10 cellular contexts compared by ENCODE assay signal in genomic region chr12:91023326-91024004, GRCh38. TPM values are rescaled to one million over a fixed set of nuclear protein-coding genes. Genes with fewer than 3 reads are reported as not detected.
DNase-seq lines count a peak whose midpoint lies in the region; ATAC-seq, FAIRE-seq and TF ChIP-seq lines count a peak whose summit lies in the region.
"Had no signal": no experiment of that assay in that cellular context is flagged by ENCODE, and none has a peak within 500 bp of the region (broad histone marks: within the 10 kb centered on the region; RNA-seq: fewer than 3 reads in every experiment).

No MANE protein-coding gene starts in this region.

- TF ChIP-seq CTCF in natural killer cell (IDR thresholded peaks at IDR 0.05) = no peak

- no peaks in the 10 kb centered on the region for H3K36me3 Mint-ChIP-seq in natural killer cell

- no peak overlapping the region for H3K4me3 Mint-ChIP-seq in natural killer cell

- H3K27ac Mint-ChIP-seq in natural killer cell = no peak overlapping the region

- peak; percentile 40 for DNase-seq in SW480 (ENCODE audit: low spot score)
- no peak for DNase-seq in natural killer cell
- no peak for DNase-seq in GM19239 (ENCODE audit: insufficient read length, low spot score)
- DNase-seq in DMS153 treated with DMSO at 0.1 percent for 48 hours (lab: John Stamatoyannopoulos, UW; ENCODE audit: unreplicated experiment) = no peak
- DNase-seq: NCI-H1092 had no signal

- no peak for FAIRE-seq in GM19239 (lab: Jason Lieb, UNC)

- ATAC-seq in GM18867 (IDR thresholded peaks at IDR 0.05; ENCODE audit: unreplicated experiment) (peak; percentile 83), HG03066 (IDR thresholded peaks at IDR 0.05; ENCODE audit: low read depth, unreplicated experiment) (peak; percentile 54), natural killer cell (peak in 2 of 3 donors; percentile 24 to 54), GM18873 (IDR thresholded peaks at IDR 0.05; ENCODE audit: low FRiP score, unreplicated experiment) (no peak), GM21619 (IDR thresholded peaks at IDR 0.05; ENCODE audit: unreplicated experiment) (no peak)

- intact Hi-C loops in natural killer cell (cut with micrococcal nuclease) = no loop called here

- H3K9me3 Mint-ChIP-seq in natural killer cell = peaks cover 0 to 3% of the 10 kb centered on the region in 2 donors

- no peaks in the 10 kb centered on the region for H3K4me1 Mint-ChIP-seq in natural killer cell

- H3K27me3 Mint-ChIP-seq in natural killer cell (ENCODE audit: low read depth in 2 of 2) = no peaks in the 10 kb centered on the region

RNA-seq across cellular contexts. Expression of gene EPYC, which starts 18.7 kb away (rescaled TPM):
- not detected for total RNA-seq in natural killer cell
- total RNA-seq: cardiac muscle cell had no signal

RNA-seq across cellular contexts. Expression of gene KERA, which starts 34.4 kb away (rescaled TPM):
- total RNA-seq in natural killer cell = not detected
- total RNA-seq: cardiac muscle cell had no signal

Comparison
In these comparisons a context has a peak if more than half of its experiments do, and no peak if none do; other contexts are left out.
1. ATAC-seq: peak in GM18867 (single experiment), HG03066 (single experiment) and natural killer cell (2 of 3); none in GM18873 (single experiment) and GM21619 (single experiment).